In the genomic region with DNA sequence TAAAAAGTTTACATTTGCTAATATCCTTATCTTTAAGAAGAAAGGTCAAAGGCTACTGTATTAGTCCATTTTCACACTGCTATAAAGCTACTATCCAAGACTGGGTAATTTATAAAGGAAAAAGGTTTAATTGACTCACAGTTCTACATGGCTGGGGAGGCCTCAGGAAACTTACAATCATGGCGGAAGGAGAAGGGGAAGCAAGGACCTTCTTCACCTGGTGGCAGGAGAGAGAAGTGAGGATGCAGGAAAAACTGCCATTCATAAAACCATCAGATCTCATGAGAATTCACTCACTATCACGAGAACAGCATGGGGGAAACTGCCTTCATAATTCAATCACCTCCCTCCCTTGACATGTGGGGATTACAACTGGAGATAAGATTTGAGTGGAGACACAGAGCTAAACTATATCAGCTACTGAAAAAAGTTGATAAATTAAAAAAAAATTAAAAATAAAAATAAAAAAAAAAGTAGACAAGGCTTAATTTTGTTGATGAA, we compare ENCODE assay signal across 1 cellular context.
TF ChIP-seq lines count a peak whose summit lies in the region.

No MANE protein-coding gene starts in this region.

TF ChIP-seq in GM23338, 12 proteins besides CTCF, POLR2A, EP300 and RAD21:
- TF ChIP-seq, protein P1, sequence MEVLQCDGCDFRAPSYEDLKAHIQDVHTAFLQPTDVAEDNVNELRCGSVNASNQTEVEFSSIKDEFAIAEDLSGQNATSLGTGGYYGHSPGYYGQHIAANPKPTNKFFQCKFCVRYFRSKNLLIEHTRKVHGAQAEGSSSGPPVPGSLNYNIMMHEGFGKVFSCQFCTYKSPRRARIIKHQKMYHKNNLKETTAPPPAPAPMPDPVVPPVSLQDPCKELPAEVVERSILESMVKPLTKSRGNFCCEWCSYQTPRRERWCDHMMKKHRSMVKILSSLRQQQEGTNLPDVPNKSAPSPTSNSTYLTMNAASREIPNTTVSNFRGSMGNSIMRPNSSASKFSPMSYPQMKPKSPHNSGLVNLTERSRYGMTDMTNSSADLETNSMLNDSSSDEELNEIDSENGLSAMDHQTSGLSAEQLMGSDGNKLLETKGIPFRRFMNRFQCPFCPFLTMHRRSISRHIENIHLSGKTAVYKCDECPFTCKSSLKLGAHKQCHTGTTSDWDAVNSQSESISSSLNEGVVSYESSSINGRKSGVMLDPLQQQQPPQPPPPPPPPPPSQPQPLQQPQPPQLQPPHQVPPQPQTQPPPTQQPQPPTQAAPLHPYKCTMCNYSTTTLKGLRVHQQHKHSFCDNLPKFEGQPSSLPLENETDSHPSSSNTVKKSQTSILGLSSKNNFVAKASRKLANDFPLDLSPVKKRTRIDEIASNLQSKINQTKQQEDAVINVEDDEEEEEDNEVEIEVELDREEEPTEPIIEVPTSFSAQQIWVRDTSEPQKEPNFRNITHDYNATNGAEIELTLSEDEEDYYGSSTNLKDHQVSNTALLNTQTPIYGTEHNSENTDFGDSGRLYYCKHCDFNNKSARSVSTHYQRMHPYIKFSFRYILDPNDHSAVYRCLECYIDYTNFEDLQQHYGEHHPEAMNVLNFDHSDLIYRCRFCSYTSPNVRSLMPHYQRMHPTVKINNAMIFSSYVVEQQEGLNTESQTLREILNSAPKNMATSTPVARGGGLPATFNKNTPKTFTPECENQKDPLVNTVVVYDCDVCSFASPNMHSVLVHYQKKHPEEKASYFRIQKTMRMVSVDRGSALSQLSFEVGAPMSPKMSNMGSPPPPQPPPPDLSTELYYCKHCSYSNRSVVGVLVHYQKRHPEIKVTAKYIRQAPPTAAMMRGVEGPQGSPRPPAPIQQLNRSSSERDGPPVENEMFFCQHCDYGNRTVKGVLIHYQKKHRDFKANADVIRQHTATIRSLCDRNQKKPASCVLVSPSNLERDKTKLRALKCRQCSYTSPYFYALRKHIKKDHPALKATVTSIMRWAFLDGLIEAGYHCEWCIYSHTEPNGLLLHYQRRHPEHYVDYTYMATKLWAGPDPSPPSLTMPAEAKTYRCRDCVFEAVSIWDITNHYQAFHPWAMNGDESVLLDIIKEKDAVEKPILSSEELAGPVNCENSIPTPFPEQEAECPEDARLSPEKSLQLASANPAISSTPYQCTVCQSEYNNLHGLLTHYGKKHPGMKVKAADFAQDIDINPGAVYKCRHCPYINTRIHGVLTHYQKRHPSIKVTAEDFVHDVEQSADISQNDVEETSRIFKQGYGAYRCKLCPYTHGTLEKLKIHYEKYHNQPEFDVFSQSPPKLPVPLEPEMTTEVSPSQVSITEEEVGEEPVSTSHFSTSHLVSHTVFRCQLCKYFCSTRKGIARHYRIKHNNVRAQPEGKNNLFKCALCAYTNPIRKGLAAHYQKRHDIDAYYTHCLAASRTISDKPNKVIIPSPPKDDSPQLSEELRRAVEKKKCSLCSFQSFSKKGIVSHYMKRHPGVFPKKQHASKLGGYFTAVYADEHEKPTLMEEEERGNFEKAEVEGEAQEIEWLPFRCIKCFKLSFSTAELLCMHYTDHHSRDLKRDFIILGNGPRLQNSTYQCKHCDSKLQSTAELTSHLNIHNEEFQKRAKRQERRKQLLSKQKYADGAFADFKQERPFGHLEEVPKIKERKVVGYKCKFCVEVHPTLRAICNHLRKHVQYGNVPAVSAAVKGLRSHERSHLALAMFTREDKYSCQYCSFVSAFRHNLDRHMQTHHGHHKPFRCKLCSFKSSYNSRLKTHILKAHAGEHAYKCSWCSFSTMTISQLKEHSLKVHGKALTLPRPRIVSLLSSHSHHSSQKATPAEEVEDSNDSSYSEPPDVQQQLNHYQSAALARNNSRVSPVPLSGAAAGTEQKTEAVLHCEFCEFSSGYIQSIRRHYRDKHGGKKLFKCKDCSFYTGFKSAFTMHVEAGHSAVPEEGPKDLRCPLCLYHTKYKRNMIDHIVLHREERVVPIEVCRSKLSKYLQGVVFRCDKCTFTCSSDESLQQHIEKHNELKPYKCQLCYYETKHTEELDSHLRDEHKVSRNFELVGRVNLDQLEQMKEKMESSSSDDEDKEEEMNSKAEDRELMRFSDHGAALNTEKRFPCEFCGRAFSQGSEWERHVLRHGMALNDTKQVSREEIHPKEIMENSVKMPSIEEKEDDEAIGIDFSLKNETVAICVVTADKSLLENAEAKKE (CRISPR knock-in tag; IDR thresholded peaks at IDR 0.05) = 0 out of 2 replicates have a peak, but pooled peaks have one; percentile 51
